7 cellular contexts compared by ENCODE assay signal in genomic region chr4:88998941-88999340, GRCh38.
"Had no signal": no experiment of that assay in that cellular context is flagged by ENCODE, and none has a peak within 500 bp of the region (broad histone marks: within the 10 kb centered on the region; RNA-seq: fewer than 3 reads in every experiment).

No MANE protein-coding gene starts in this region.

- FAIRE-seq: H1, H54 had no signal

- H3K27ac ChIP-seq: HL-60 had no signal

- DNase-seq: H9, HCEC 1CT, IMR-90 had no signal

- H2AFZ ChIP-seq: GM23338 had no signal

- H3K4me3 ChIP-seq: GM23338 had no signal

- H3K4me2 ChIP-seq: GM23338 had no signal
